ENCODE assay signal across 10 cellular contexts in the genomic region with DNA sequence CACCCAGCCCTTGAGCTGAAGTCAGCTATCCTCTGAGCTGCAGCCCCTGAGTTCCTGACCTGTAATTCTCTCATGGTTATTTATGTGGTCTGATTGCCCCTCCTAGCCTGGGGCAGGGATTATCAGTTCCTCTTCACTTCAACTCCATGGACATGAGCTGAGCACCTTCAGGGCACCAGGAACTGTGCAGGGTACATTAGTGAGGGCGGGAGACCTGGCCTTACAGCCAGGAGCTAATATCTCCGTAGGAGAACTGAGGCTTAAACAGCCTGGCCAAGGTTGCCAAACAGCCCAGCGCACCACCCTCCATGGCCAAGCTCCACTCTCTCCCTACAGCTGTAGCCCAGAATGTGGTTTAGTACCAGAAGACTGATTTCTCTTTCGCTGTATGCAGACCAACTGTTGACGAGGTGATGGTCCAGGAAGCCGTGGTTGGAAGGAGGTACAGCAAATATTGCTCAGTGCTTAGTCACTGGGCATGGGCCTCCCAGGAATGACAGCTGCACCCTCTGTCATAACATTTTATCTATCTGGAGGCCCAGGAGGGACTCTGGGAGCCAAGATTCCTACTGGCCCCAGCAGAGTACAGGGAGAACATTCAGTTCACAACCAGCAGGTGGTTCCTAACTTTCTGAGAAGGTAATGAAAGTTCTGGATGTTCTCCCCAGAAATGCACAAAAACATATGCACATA.
DNase-seq lines count a peak whose midpoint lies in the region; ATAC-seq and TF ChIP-seq lines count a peak whose summit lies in the region.
"Had no signal": no experiment of that assay in that cellular context is flagged by ENCODE, and none has a peak within 500 bp of the region (broad histone marks: within the 10 kb centered on the region; RNA-seq: fewer than 3 reads in every experiment).

No MANE protein-coding gene starts in this region.

- H3K9me3 ChIP-seq in RWPE2 (ENCODE audit: severe bottlenecking), result no peaks in the 10 kb centered on the region
- H3K9me3 ChIP-seq in gastroesophageal sphincter, result no peaks in the 10 kb centered on the region
- H3K9me3 ChIP-seq in tibial artery, result no peaks in the 10 kb centered on the region
- H3K9me3 ChIP-seq: thyroid gland had no signal

- H3K4me3 Mint-ChIP-seq in activated naive CD8-positive, alpha-beta T cell treated with anti-CD3 and anti-CD28 coated beads, Interleukin-2, amount 50 U/mL, for 24 hours, result no peak overlapping the region
- H3K4me3 Mint-ChIP-seq in activated naive CD8-positive, alpha-beta T cell treated with anti-CD3 and anti-CD28 coated beads for 36 hours, result no peak overlapping the region
- H3K4me3 Mint-ChIP-seq: activated T-cell treated with anti-CD3 and anti-CD28 coated beads, Interleukin-2, amount 50 U/mL, for 4 hours had no signal

- H3K4me3 ChIP-seq in RWPE2 (ENCODE audit: severe bottlenecking) (no peak overlapping the region), gastroesophageal sphincter (no peak overlapping the region), tibial artery (no peak overlapping the region)
- H3K4me3 ChIP-seq: thyroid gland had no signal

- no peaks in the 10 kb centered on the region for H3K36me3 Mint-ChIP-seq in activated naive CD8-positive, alpha-beta T cell treated with anti-CD3 and anti-CD28 coated beads, Interleukin-2, amount 50 U/mL, for 24 hours (ENCODE audit: low read depth)
- no peaks in the 10 kb centered on the region for H3K36me3 Mint-ChIP-seq in activated naive CD8-positive, alpha-beta T cell treated with anti-CD3 and anti-CD28 coated beads for 36 hours

- no peaks in the 10 kb centered on the region for H3K9me3 Mint-ChIP-seq in activated naive CD8-positive, alpha-beta T cell treated with anti-CD3 and anti-CD28 coated beads, Interleukin-2, amount 50 U/mL, for 24 hours
- no peaks in the 10 kb centered on the region for H3K9me3 Mint-ChIP-seq in activated naive CD8-positive, alpha-beta T cell treated with anti-CD3 and anti-CD28 coated beads for 36 hours
- H3K9me3 Mint-ChIP-seq: activated T-cell treated with anti-CD3 and anti-CD28 coated beads, Interleukin-2, amount 50 U/mL, for 4 hours had no signal

- peak; percentile 49 for TF ChIP-seq CTCF in RWPE2 (IDR thresholded peaks at IDR 0.05; ENCODE audit: poor library complexity, severe bottlenecking)
- no peak for TF ChIP-seq CTCF in gastroesophageal sphincter (IDR thresholded peaks at IDR 0.05)
- peak; percentile 5 to 28 for TF ChIP-seq CTCF in tibial artery (IDR thresholded peaks at IDR 0.05)

- H3K4me1 ChIP-seq in RWPE2 (ENCODE audit: insufficient read depth, poor library complexity, severe bottlenecking) (peaks cover 28% of the 10 kb centered on the region), gastroesophageal sphincter (peaks cover 0 to 22% (median 8%) of the 10 kb centered on the region in 3 donors), tibial artery (peaks cover 0 to 36% (median 13%) of the 10 kb centered on the region in 4 donors)

- H3K27me3 Mint-ChIP-seq in activated naive CD8-positive, alpha-beta T cell treated with anti-CD3 and anti-CD28 coated beads, Interleukin-2, amount 50 U/mL, for 24 hours, result peaks cover 13% of the 10 kb centered on the region
- peaks cover 14% of the 10 kb centered on the region for H3K27me3 Mint-ChIP-seq in activated naive CD8-positive, alpha-beta T cell treated with anti-CD3 and anti-CD28 coated beads for 36 hours

- no peaks in the 10 kb centered on the region for H3K36me3 ChIP-seq in RWPE2 (ENCODE audit: low read depth)
- no peaks in the 10 kb centered on the region for H3K36me3 ChIP-seq in gastroesophageal sphincter
- no peaks in the 10 kb centered on the region for H3K36me3 ChIP-seq in tibial artery
- H3K36me3 ChIP-seq: thyroid gland had no signal

- intact Hi-C loops in tibial artery (cut with DNase I; ENCODE audit: low total_unique reads), result no loop called here

- peak; percentile 30 for DNase-seq in activated naive CD8-positive, alpha-beta T cell treated with anti-CD3 and anti-CD28 coated beads, Interleukin-2, amount 50 U/mL, for 24 hours
- DNase-seq in activated naive CD8-positive, alpha-beta T cell treated with anti-CD3 and anti-CD28 coated beads for 36 hours, result no peak
- peak; percentile 77 for DNase-seq in RWPE2 (ENCODE audit: low spot score)
- DNase-seq in tibial artery, result peak; percentile 76
- DNase-seq in substantia nigra (lab: John Stamatoyannopoulos, UW), result no peak
- DNase-seq in NCI-H345 treated with DMSO at 0.1 percent for 48 hours (lab: John Stamatoyannopoulos, UW; ENCODE audit: unreplicated experiment), result no peak
- DNase-seq: activated T-cell treated with anti-CD3 and anti-CD28 coated beads, Interleukin-2, amount 50 U/mL, for 4 hours; thyroid gland had no signal

- 76% methylated on average over 6 of the region's 6 CpGs; no CpG with 5 or more reads in 1 of the 2 donors for WGBS in gastroesophageal sphincter (ENCODE audit: low coverage in 1 of 2), 2 donors

- ATAC-seq in activated naive CD8-positive, alpha-beta T cell treated with anti-CD3 and anti-CD28 coated beads, Interleukin-2, amount 50 U/mL, for 24 hours, result peak; percentile 93
- ATAC-seq in RWPE2 (ENCODE audit: low read depth) (peak; percentile 98), gastroesophageal sphincter (peak; percentile 85), GM21515 (IDR thresholded peaks at IDR 0.05; ENCODE audit: unreplicated experiment) (no peak)

- H3K27me3 ChIP-seq in RWPE2 (ENCODE audit: insufficient read depth, poor library complexity, severe bottlenecking), result no peaks in the 10 kb centered on the region
- no peaks in the 10 kb centered on the region for H3K27me3 ChIP-seq in gastroesophageal sphincter
- H3K27me3 ChIP-seq in tibial artery, result no peaks in the 10 kb centered on the region

- TF ChIP-seq EP300 in gastroesophageal sphincter (IDR thresholded peaks at IDR 0.05), result no peak

- peaks cover 9% of the 10 kb centered on the region for H3K4me1 Mint-ChIP-seq in activated naive CD8-positive, alpha-beta T cell treated with anti-CD3 and anti-CD28 coated beads, Interleukin-2, amount 50 U/mL, for 24 hours
- no peaks in the 10 kb centered on the region for H3K4me1 Mint-ChIP-seq in activated naive CD8-positive, alpha-beta T cell treated with anti-CD3 and anti-CD28 coated beads for 36 hours

- H3K27ac ChIP-seq in RWPE2 (ENCODE audit: poor library complexity, severe bottlenecking) (peak overlapping the region; percentile 77), gastroesophageal sphincter (no peak overlapping the region), tibial artery (peak overlapping the region; percentile 26 to 47), substantia nigra (ENCODE audit: low read depth, low read length, poor library complexity, severe bottlenecking) (no peak overlapping the region)
- H3K27ac ChIP-seq: thyroid gland had no signal

- peak overlapping the region; percentile 28 for H3K27ac Mint-ChIP-seq in activated naive CD8-positive, alpha-beta T cell treated with anti-CD3 and anti-CD28 coated beads, Interleukin-2, amount 50 U/mL, for 24 hours
- no peak overlapping the region for H3K27ac Mint-ChIP-seq in activated naive CD8-positive, alpha-beta T cell treated with anti-CD3 and anti-CD28 coated beads for 36 hours

- TF ChIP-seq POLR2A in gastroesophageal sphincter (IDR thresholded peaks at IDR 0.05), result no peak

Comparison
In these comparisons a context has a peak if more than half of its experiments do, and no peak if none do; other contexts are left out.
1. DNase-seq: peak in activated naive CD8-positive, alpha-beta T cell treated with anti-CD3 and anti-CD28 coated beads, Interleukin-2, amount 50 U/mL, for 24 hours (single experiment), RWPE2 (single experiment) and tibial artery (2 of 2); none in activated naive CD8-positive, alpha-beta T cell treated with anti-CD3 and anti-CD28 coated beads for 36 hours (single experiment), substantia nigra (0 of 49) and NCI-H345 treated with DMSO at 0.1 percent for 48 hours (single experiment).
2. H3K27ac ChIP-seq: peak in RWPE2 (single experiment) and tibial artery (2 of 2); none in gastroesophageal sphincter (0 of 4) and substantia nigra (single experiment).
3. CTCF ChIP-seq: peak in RWPE2 (single experiment) and tibial artery (2 of 2); none in gastroesophageal sphincter (0 of 4).